Comparison of ENCODE assay signal across 1 cellular context in genomic region chr12:31875609-31875964, GRCh38.
TF ChIP-seq lines count a peak whose summit lies in the region.

No MANE protein-coding gene starts in this region.

TF ChIP-seq in HepG2, 621 proteins besides CTCF, POLR2A, EP300 and RAD21 (continued from another document):
- TF ChIP-seq ZNF318 (CRISPR knock-in tag; IDR thresholded peaks at IDR 0.05) = no peak
- no peak for TF ChIP-seq ZNF143 (CRISPR knock-in tag; IDR thresholded peaks at IDR 0.05)
- no peak for TF ChIP-seq MXI1 (IDR thresholded peaks at IDR 0.05; ENCODE audit: borderline replicate concordance, low read depth, low read length)
- no peak for TF ChIP-seq RBM22 (optimal IDR thresholded peaks at IDR 0.05; ENCODE audit: low read length)
- no peak for TF ChIP-seq ZNF276 (CRISPR knock-in tag; IDR thresholded peaks at IDR 0.05; ENCODE audit: low read depth)
- TF ChIP-seq PTBP1 (IDR thresholded peaks at IDR 0.05; ENCODE audit: low read depth, low read length, poor library complexity, severe bottlenecking) = no peak
- TF ChIP-seq ZFP90 (CRISPR knock-in tag; IDR thresholded peaks at IDR 0.05; ENCODE audit: borderline replicate concordance) = no peak
- TF ChIP-seq KIAA2018 (CRISPR knock-in tag; IDR thresholded peaks at IDR 0.05; ENCODE audit: borderline replicate concordance) = no peak
- TF ChIP-seq MEIS1 (CRISPR knock-in tag; IDR thresholded peaks at IDR 0.05; ENCODE audit: borderline replicate concordance) = no peak
- no peak for TF ChIP-seq NFRKB (IDR thresholded peaks at IDR 0.05)
- TF ChIP-seq HES4 (CRISPR knock-in tag; IDR thresholded peaks at IDR 0.05; ENCODE audit: borderline replicate concordance) = no peak
